ENCODE assay signal across 17 cellular contexts in the genomic region with DNA sequence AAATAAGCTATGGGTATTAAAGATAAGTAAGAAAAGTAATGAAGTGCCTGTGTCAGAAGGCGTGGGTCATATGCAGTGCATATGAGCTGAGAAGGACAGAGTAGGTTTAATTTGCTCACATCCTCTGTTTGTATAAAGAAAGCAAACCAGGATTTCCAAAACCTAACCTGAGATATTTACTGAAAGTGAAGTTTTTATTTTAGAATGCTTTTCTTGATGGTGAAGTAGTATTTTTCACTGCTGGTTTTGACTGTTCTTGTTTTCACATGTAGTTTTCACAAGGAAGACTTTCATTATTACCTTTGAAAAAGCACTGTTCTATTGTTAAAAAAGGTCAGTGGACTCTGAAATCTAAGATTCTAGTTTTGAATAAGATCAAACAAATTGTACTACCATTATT.
"Had no signal": no experiment of that assay in that cellular context is flagged by ENCODE, and none has a peak within 500 bp of the region (broad histone marks: within the 10 kb centered on the region; RNA-seq: fewer than 3 reads in every experiment).

No MANE protein-coding gene starts in this region.

- H3K27me3 ChIP-seq: gastroesophageal sphincter, hepatocyte, right lobe of liver had no signal

- H2AFZ ChIP-seq: hepatocyte had no signal

- H3K4me2 ChIP-seq: hepatocyte had no signal

- ATAC-seq: activated T-cell treated with anti-CD3 and anti-CD28 coated beads, Interleukin-2, amount 50 U/mL, for 4 hours; gastroesophageal sphincter; psoas muscle; right lobe of liver; stimulated activated naive B cell treated with anti-CD40 and anti-IgM and Interleukin-4, amounts not matched to agents 10 μg/mL and 1 μg/mL and 100 μg/mL, for 72 hours had no signal

- DNase-seq: activated CD4-positive, alpha-beta T cell treated with anti-CD3 and anti-CD28 coated beads, Interleukin-2, amount 50 U/mL, for 4 hours; activated CD4-positive, CD25-positive, alpha-beta regulatory T cell treated with anti-CD3 and anti-CD28 coated beads, Interleukin-2, amount 50 U/mL, for 72 hours; activated gamma-delta T cell; activated T-cell treated with anti-CD3 and anti-CD28 coated beads, Interleukin-2, amount 50 U/mL, for 4 hours; amygdala; cortex of kidney; effector memory CD4-positive, alpha-beta T cell; kidney; left ventricle myocardium inferior; mesenchymal stem cell; nephron progenitor cell; psoas muscle; right lobe of liver; stimulated activated CD4-positive, alpha-beta T cell treated with anti-CD3 and anti-CD28 coated beads, Interleukin-1b, Interleukin-23, amount 100 ng/mL, for 48 hours; stimulated activated naive B cell treated with anti-CD40 and anti-IgM and Interleukin-4, amounts not matched to agents 10 μg/mL and 1 μg/mL and 100 μg/mL, for 72 hours had no signal

- H3K79me2 ChIP-seq: hepatocyte had no signal

- H3K36me3 ChIP-seq: gastroesophageal sphincter, left ventricle myocardium inferior, right lobe of liver had no signal

- H3K9me3 ChIP-seq: gastroesophageal sphincter, psoas muscle, right lobe of liver had no signal

- H3K4me3 ChIP-seq: gastroesophageal sphincter, hepatocyte, left ventricle myocardium inferior, psoas muscle, right lobe of liver had no signal

- H3K27ac ChIP-seq: gastroesophageal sphincter, hepatocyte, left ventricle myocardium inferior, psoas muscle, right lobe of liver had no signal

- H3K4me1 ChIP-seq: gastroesophageal sphincter, left ventricle myocardium inferior, psoas muscle, right lobe of liver had no signal
